20 cellular contexts compared by ENCODE assay signal in genomic region chr10:122427280-122427679, GRCh38. TPM values are rescaled to one million over a fixed set of nuclear protein-coding genes. Genes with fewer than 3 reads are reported as not detected.
"Had no signal": no experiment of that assay in that cellular context is flagged by ENCODE, and none has a peak within 500 bp of the region (broad histone marks: within the 10 kb centered on the region; RNA-seq: fewer than 3 reads in every experiment).

No MANE protein-coding gene starts in this region.

- H3K27me3 Mint-ChIP-seq: activated CD4-positive, alpha-beta T cell treated with anti-CD3 and anti-CD28 coated beads, Interleukin-2, amount 10 ng/mL, durations not matched to agents 7 days and 5 days; brain had no signal

- DNase-seq: activated CD4-positive, alpha-beta T cell treated with anti-CD3 and anti-CD28 coated beads, Interleukin-2, amount 10 ng/mL, durations not matched to agents 7 days and 5 days; activated gamma-delta T cell; activated T-cell treated with anti-CD3 and anti-CD28 coated beads, Interleukin-2, amount 50 U/mL, for 1 hour; amniotic stem cell; dermis blood vessel endothelial cell; endodermal cell; hippocampal formation; lower lobe of right lung; sigmoid colon; stimulated activated CD4-positive, alpha-beta T cell treated with anti-CD3 and anti-CD28 coated beads, Interleukin-2, amount 100 ng/mL, for 24 hours; stimulated activated naive CD4-positive, alpha-beta T cell; substantia nigra; transverse colon had no signal

- H3K9me3 Mint-ChIP-seq: activated CD4-positive, alpha-beta T cell treated with anti-CD3 and anti-CD28 coated beads, Interleukin-2, amount 10 ng/mL, durations not matched to agents 7 days and 5 days; brain; endodermal cell had no signal

- H3K27ac Mint-ChIP-seq: activated CD4-positive, alpha-beta T cell treated with anti-CD3 and anti-CD28 coated beads, Interleukin-2, amount 10 ng/mL, durations not matched to agents 7 days and 5 days; endodermal cell had no signal

- H3K4me1 Mint-ChIP-seq: brain, endodermal cell had no signal

- ATAC-seq: lower lobe of right lung had no signal

- H3K4me3 Mint-ChIP-seq: activated CD4-positive, alpha-beta T cell treated with anti-CD3 and anti-CD28 coated beads, Interleukin-2, amount 10 ng/mL, durations not matched to agents 7 days and 5 days; brain; endodermal cell had no signal

RNA-seq across cellular contexts. Expression of gene ARMS2, which starts 27.2 kb away (rescaled TPM):
- total RNA-seq: activated CD4-positive, alpha-beta T cell treated with anti-CD3 and anti-CD28 coated beads, Interleukin-2, amount 10 ng/mL, durations not matched to agents 7 days and 5 days; cerebellum; dermis blood vessel endothelial cell; endodermal cell; glomerular endothelial cell; lower lobe of right lung; osteocyte; T-helper 1 cell treated with Interleukin-12 subunit alpha and Interleukin-12 subunit beta and Interleukin-4 antibody, amounts not matched to agents 30 ng/mL and 1 ng/mL, for 36 hours; transverse colon had no signal
- polyA plus RNA-seq: esophagus, neural cell, sigmoid colon had no signal

RNA-seq across cellular contexts. Expression of gene HTRA1, which starts 34.1 kb away (rescaled TPM):
- total RNA-seq: activated CD4-positive, alpha-beta T cell treated with anti-CD3 and anti-CD28 coated beads, Interleukin-2, amount 10 ng/mL, durations not matched to agents 7 days and 5 days; T-helper 1 cell treated with Interleukin-12 subunit alpha and Interleukin-12 subunit beta and Interleukin-4 antibody, amounts not matched to agents 30 ng/mL and 1 ng/mL, for 36 hours had no signal
